ENCODE assay signal across 21 cellular contexts in genomic region chr3:11375333-11376076, GRCh38.
"Had no signal": no experiment of that assay in that cellular context is flagged by ENCODE, and none has a peak within 500 bp of the region (broad histone marks: within the 10 kb centered on the region; RNA-seq: fewer than 3 reads in every experiment).

No MANE protein-coding gene starts in this region.

- H3K4me3 ChIP-seq: esophagus squamous epithelium, heart right ventricle, left ventricle myocardium inferior, mucosa of descending colon, sigmoid colon, upper lobe of right lung had no signal

- H3K27me3 Mint-ChIP-seq: activated B cell treated with CpG ODN at 0.5 μM for 24 hours; activated CD4-positive, alpha-beta memory T cell treated with anti-CD3 and anti-CD28 coated beads for 36 hours; activated CD8-positive, alpha-beta memory T cell treated with anti-CD3 and anti-CD28 coated beads, Interleukin-2, amount 10 ng/mL, durations not matched to agents 7 days and 5 days; dendritic cell treated with granulocyte-macrophage colony-stimulating factor and Interleukin-4, amounts not matched to agents 40 ng/mL and 50 ng/mL, for 4 days; naive thymus-derived CD4-positive, alpha-beta T cell had no signal

- H3K9me3 Mint-ChIP-seq: activated B cell treated with CpG ODN at 0.5 μM for 24 hours; activated CD4-positive, alpha-beta memory T cell treated with anti-CD3 and anti-CD28 coated beads for 36 hours; dendritic cell treated with granulocyte-macrophage colony-stimulating factor and Interleukin-4, amounts not matched to agents 40 ng/mL and 50 ng/mL, for 4 days; immature natural killer cell; naive thymus-derived CD4-positive, alpha-beta T cell had no signal

- ATAC-seq: activated CD8-positive, alpha-beta memory T cell treated with anti-CD3 and anti-CD28 coated beads, Interleukin-2, amount 10 ng/mL, durations not matched to agents 7 days and 5 days; heart right ventricle; mucosa of descending colon; naive thymus-derived CD4-positive, alpha-beta T cell; upper lobe of right lung had no signal

- FAIRE-seq: frontal cortex had no signal

- DNase-seq: activated B cell treated with CpG ODN at 0.5 μM for 24 hours; activated CD4-positive, alpha-beta memory T cell treated with anti-CD3 and anti-CD28 coated beads for 36 hours; activated CD4-positive, alpha-beta T cell treated with anti-CD3 and anti-CD28 coated beads for 4 hours; activated CD8-positive, alpha-beta memory T cell treated with anti-CD3 and anti-CD28 coated beads, Interleukin-2, amount 10 ng/mL, durations not matched to agents 7 days and 5 days; activated effector memory CD4-positive, alpha-beta T cell treated with anti-CD3 and anti-CD28 coated beads, Interleukin-2, amount 50 U/mL, for 16 hours; activated naive CD4-positive, alpha-beta T cell treated with anti-CD3 and anti-CD28 coated beads, Interleukin-2, amount 50 U/mL, for 16 hours; effector CD8-positive, alpha-beta T cell; esophagus squamous epithelium; heart right ventricle; immature natural killer cell; kidney glomerular epithelial cell; left ventricle myocardium inferior; mucosa of descending colon; naive thymus-derived CD4-positive, alpha-beta T cell; sigmoid colon; stimulated activated CD8-positive, alpha-beta memory T cell treated with anti-CD3 and anti-CD28 coated beads, Interleukin-4, amount 100 ng/mL, for 48 hours; stimulated activated naive CD4-positive, alpha-beta T cell; SW 1271; upper lobe of right lung had no signal

- H3K27ac Mint-ChIP-seq: activated B cell treated with CpG ODN at 0.5 μM for 24 hours; activated CD4-positive, alpha-beta memory T cell treated with anti-CD3 and anti-CD28 coated beads for 36 hours; activated CD8-positive, alpha-beta memory T cell treated with anti-CD3 and anti-CD28 coated beads, Interleukin-2, amount 10 ng/mL, durations not matched to agents 7 days and 5 days; dendritic cell treated with granulocyte-macrophage colony-stimulating factor and Interleukin-4, amounts not matched to agents 40 ng/mL and 50 ng/mL, for 4 days had no signal

- H3K9me3 ChIP-seq: esophagus squamous epithelium, heart right ventricle, left ventricle myocardium inferior, mucosa of descending colon, sigmoid colon, upper lobe of right lung had no signal

- H3K4me3 Mint-ChIP-seq: activated B cell treated with CpG ODN at 0.5 μM for 24 hours; activated CD4-positive, alpha-beta memory T cell treated with anti-CD3 and anti-CD28 coated beads for 36 hours; activated CD8-positive, alpha-beta memory T cell treated with anti-CD3 and anti-CD28 coated beads, Interleukin-2, amount 10 ng/mL, durations not matched to agents 7 days and 5 days; dendritic cell treated with granulocyte-macrophage colony-stimulating factor and Interleukin-4, amounts not matched to agents 40 ng/mL and 50 ng/mL, for 4 days; immature natural killer cell; naive thymus-derived CD4-positive, alpha-beta T cell had no signal

- H3K36me3 ChIP-seq: left ventricle myocardium inferior had no signal

- H3K4me1 Mint-ChIP-seq: activated B cell treated with CpG ODN at 0.5 μM for 24 hours, immature natural killer cell had no signal

- H3K27ac ChIP-seq: heart right ventricle, left ventricle myocardium inferior, sigmoid colon, upper lobe of right lung had no signal

- H3K27me3 ChIP-seq: esophagus squamous epithelium, heart right ventricle, sigmoid colon, upper lobe of right lung had no signal
